Comparison of ENCODE assay signal across 29 cellular contexts in the genomic region with DNA sequence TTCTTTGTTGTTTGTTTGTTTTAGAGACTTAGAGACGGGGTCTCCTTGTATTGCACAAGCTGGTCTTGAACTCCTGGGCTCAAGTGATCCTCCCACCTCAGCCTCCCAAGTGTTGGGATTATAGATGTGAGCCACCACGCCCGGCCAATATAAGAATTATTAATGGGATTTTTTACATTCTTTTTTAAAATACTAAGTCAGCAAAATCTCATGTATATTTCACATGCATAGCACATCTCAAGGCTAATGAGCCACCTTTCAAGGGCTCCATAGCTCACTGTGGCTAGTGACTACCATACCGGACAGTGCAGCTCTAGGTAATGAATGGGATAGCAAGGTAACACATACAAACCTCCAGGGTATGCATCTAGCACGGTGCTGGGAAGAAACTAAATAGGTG.
"Had no signal": no experiment of that assay in that cellular context is flagged by ENCODE, and none has a peak within 500 bp of the region (broad histone marks: within the 10 kb centered on the region; RNA-seq: fewer than 3 reads in every experiment).

No MANE protein-coding gene starts in this region.

- H3K36me3 ChIP-seq: left lung, lower lobe of right lung, neural progenitor cell, neutrophil, sigmoid colon, spleen, tibial nerve, uterus had no signal

- DNase-seq: hypothalamus; immature natural killer cell; kidney; left colon; left lung; lower lobe of right lung; mammary epithelial cell; naive B cell; natural killer cell; nephron progenitor cell; occipital lobe; right cardiac atrium; sigmoid colon; small intestine; spleen; stimulated activated CD4-positive, alpha-beta T cell treated with anti-CD3 and anti-CD28 coated beads, Interleukin-2, amount 100 ng/mL, for 48 hours; stimulated activated CD4-positive, alpha-beta T cell treated with anti-CD3 and anti-CD28 coated beads, Interleukin-4, amount 100 ng/mL, for 4 hours; stimulated activated CD8-positive, alpha-beta memory T cell treated with anti-CD3 and anti-CD28 coated beads, Interleukin-4, amount 100 ng/mL, for 48 hours; stimulated activated naive CD4-positive, alpha-beta T cell treated with Interleukin-2 at 50 U/mL for 16 hours; stimulated activated naive CD8-positive, alpha-beta T cell treated with anti-CD3 and anti-CD28 coated beads, Interleukin-15, amount 100 ng/mL, for 72 hours; substantia nigra; uterus had no signal

- H3K27ac ChIP-seq: left lung, lower lobe of right lung, neural progenitor cell, neutrophil, parathyroid adenoma, sigmoid colon, tibial nerve, uterus had no signal

- H3K4me2 ChIP-seq: neural progenitor cell had no signal

- H3K27ac Mint-ChIP-seq: immature natural killer cell; natural killer cell; nephron progenitor cell; neural progenitor cell; stimulated activated memory B cell treated with anti-CD40 and anti-IgM and Interleukin-4, amounts not matched to agents 10 μg/mL and 1 μg/mL and 100 μg/mL, for 72 hours; stimulated activated naive CD8-positive, alpha-beta T cell treated with anti-CD3 and anti-CD28 coated beads, Interleukin-15, amount 100 ng/mL, for 72 hours; type B pancreatic cell had no signal

- FAIRE-seq: islet of Langerhans, kidney, small intestine had no signal

- H3K9ac ChIP-seq: neural progenitor cell, parathyroid adenoma had no signal

- ATAC-seq: left colon; left lung; lower lobe of right lung; natural killer cell; right cardiac atrium; stimulated activated memory B cell treated with anti-CD40 and anti-IgM and Interleukin-4, amounts not matched to agents 10 μg/mL and 1 μg/mL and 100 μg/mL, for 72 hours; stimulated activated naive CD8-positive, alpha-beta T cell treated with anti-CD3 and anti-CD28 coated beads, Interleukin-15, amount 100 ng/mL, for 72 hours had no signal

- H2AFZ ChIP-seq: neural progenitor cell, parathyroid adenoma had no signal

- H3K4me3 ChIP-seq: left lung, lower lobe of right lung, neural progenitor cell, sigmoid colon, spleen, tibial nerve, uterus had no signal

- H3K27me3 Mint-ChIP-seq: naive B cell; stimulated activated memory B cell treated with anti-CD40 and anti-IgM and Interleukin-4, amounts not matched to agents 10 μg/mL and 1 μg/mL and 100 μg/mL, for 72 hours; stimulated activated naive CD8-positive, alpha-beta T cell treated with anti-CD3 and anti-CD28 coated beads, Interleukin-15, amount 100 ng/mL, for 72 hours had no signal

- H3K4me1 ChIP-seq: left lung, neural progenitor cell, parathyroid adenoma, sigmoid colon, spleen, uterus had no signal

- H3K27me3 ChIP-seq: left lung, neural progenitor cell, neutrophil, sigmoid colon, spleen, tibial nerve, uterus had no signal

- H3K36me3 Mint-ChIP-seq: immature natural killer cell; naive B cell; natural killer cell; neural progenitor cell; stimulated activated memory B cell treated with anti-CD40 and anti-IgM and Interleukin-4, amounts not matched to agents 10 μg/mL and 1 μg/mL and 100 μg/mL, for 72 hours; type B pancreatic cell had no signal

- H3K4me1 Mint-ChIP-seq: immature natural killer cell; naive B cell; natural killer cell; stimulated activated memory B cell treated with anti-CD40 and anti-IgM and Interleukin-4, amounts not matched to agents 10 μg/mL and 1 μg/mL and 100 μg/mL, for 72 hours; stimulated activated naive CD8-positive, alpha-beta T cell treated with anti-CD3 and anti-CD28 coated beads, Interleukin-15, amount 100 ng/mL, for 72 hours had no signal

- H3K79me2 ChIP-seq: parathyroid adenoma had no signal

- H3K4me3 Mint-ChIP-seq: immature natural killer cell; naive B cell; natural killer cell; nephron progenitor cell; neural progenitor cell; stimulated activated memory B cell treated with anti-CD40 and anti-IgM and Interleukin-4, amounts not matched to agents 10 μg/mL and 1 μg/mL and 100 μg/mL, for 72 hours; stimulated activated naive CD8-positive, alpha-beta T cell treated with anti-CD3 and anti-CD28 coated beads, Interleukin-15, amount 100 ng/mL, for 72 hours; type B pancreatic cell had no signal

- H3K9me3 ChIP-seq: left lung, lower lobe of right lung, neutrophil, sigmoid colon, spleen, tibial nerve, uterus had no signal

- H3K9me3 Mint-ChIP-seq: nephron progenitor cell; stimulated activated memory B cell treated with anti-CD40 and anti-IgM and Interleukin-4, amounts not matched to agents 10 μg/mL and 1 μg/mL and 100 μg/mL, for 72 hours; stimulated activated naive CD8-positive, alpha-beta T cell treated with anti-CD3 and anti-CD28 coated beads, Interleukin-15, amount 100 ng/mL, for 72 hours; type B pancreatic cell had no signal
